Comparison of ENCODE assay signal across 1 cellular context in the genomic region with DNA sequence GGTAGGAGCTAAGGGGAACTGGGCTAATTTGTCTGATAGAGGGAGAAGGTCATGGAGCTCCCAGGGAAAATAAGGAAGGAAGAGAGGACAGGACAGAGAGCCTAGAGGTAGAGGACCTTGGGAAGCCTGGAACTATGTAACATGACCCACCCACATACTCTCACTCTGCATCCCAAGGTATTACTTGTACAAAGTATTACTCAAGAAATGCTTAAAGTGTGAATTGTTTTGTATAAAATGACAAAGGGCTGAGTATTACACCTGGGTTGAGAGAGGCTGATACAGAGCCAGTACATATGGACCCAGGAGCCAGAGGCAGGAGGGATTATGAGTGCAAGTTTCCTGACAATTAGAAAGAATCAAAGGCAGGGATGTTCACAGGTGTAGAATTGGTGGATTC.
TF ChIP-seq lines count a peak whose summit lies in the region.

No MANE protein-coding gene starts in this region.

TF ChIP-seq in SK-N-SH, 30 proteins besides CTCF, POLR2A, EP300 and RAD21 (continued from another document):
- TF ChIP-seq, protein P1, sequence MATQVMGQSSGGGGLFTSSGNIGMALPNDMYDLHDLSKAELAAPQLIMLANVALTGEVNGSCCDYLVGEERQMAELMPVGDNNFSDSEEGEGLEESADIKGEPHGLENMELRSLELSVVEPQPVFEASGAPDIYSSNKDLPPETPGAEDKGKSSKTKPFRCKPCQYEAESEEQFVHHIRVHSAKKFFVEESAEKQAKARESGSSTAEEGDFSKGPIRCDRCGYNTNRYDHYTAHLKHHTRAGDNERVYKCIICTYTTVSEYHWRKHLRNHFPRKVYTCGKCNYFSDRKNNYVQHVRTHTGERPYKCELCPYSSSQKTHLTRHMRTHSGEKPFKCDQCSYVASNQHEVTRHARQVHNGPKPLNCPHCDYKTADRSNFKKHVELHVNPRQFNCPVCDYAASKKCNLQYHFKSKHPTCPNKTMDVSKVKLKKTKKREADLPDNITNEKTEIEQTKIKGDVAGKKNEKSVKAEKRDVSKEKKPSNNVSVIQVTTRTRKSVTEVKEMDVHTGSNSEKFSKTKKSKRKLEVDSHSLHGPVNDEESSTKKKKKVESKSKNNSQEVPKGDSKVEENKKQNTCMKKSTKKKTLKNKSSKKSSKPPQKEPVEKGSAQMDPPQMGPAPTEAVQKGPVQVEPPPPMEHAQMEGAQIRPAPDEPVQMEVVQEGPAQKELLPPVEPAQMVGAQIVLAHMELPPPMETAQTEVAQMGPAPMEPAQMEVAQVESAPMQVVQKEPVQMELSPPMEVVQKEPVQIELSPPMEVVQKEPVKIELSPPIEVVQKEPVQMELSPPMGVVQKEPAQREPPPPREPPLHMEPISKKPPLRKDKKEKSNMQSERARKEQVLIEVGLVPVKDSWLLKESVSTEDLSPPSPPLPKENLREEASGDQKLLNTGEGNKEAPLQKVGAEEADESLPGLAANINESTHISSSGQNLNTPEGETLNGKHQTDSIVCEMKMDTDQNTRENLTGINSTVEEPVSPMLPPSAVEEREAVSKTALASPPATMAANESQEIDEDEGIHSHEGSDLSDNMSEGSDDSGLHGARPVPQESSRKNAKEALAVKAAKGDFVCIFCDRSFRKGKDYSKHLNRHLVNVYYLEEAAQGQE (IDR thresholded peaks at IDR 0.05; ENCODE audit: low read depth, low read length) = no peak
- TF ChIP-seq RFX5 (IDR thresholded peaks at IDR 0.05; ENCODE audit: low read length) (no peak), NRF1 (IDR thresholded peaks at IDR 0.05; ENCODE audit: low read depth, low read length) (no peak)
